Comparison of ENCODE assay signal across 33 cellular contexts in genomic region chr20:17142666-17143065, GRCh38.
"Had no signal": no experiment of that assay in that cellular context is flagged by ENCODE, and none has a peak within 500 bp of the region (broad histone marks: within the 10 kb centered on the region; RNA-seq: fewer than 3 reads in every experiment).

No MANE protein-coding gene starts in this region.

- H2AFZ ChIP-seq: PC-9 had no signal

- ATAC-seq: activated CD8-positive, alpha-beta T cell treated with anti-CD3 and anti-CD28 coated beads for 36 hours; activated T-cell treated with anti-CD3 and anti-CD28 coated beads, Interleukin-2, amount 50 U/mL, for 72 hours; activated T-helper 17 cell treated with anti-CD3 and anti-CD28 coated beads, Interleukin-2, amount 50 U/mL, for 72 hours had no signal

- H3K4me3 ChIP-seq: ascending aorta, cardiac muscle cell, PC-9, SJCRH30 had no signal

- H3K27me3 Mint-ChIP-seq: activated CD4-positive, alpha-beta T cell treated with anti-CD3 and anti-CD28 coated beads, Interleukin-2, amount 10 ng/mL, durations not matched to agents 24 days and 14 days; activated CD8-positive, alpha-beta T cell treated with anti-CD3 and anti-CD28 coated beads for 36 hours; activated naive CD4-positive, alpha-beta T cell treated with anti-CD3 and anti-CD28 coated beads, Interleukin-2, amount 50 U/mL, for 24 hours; activated naive CD8-positive, alpha-beta T cell treated with anti-CD3 and anti-CD28 coated beads, Interleukin-2, amount 10 ng/mL, durations not matched to agents 7 days and 5 days; activated T-helper 17 cell treated with anti-CD3 and anti-CD28 coated beads, Interleukin-2, amount 50 U/mL, for 72 hours; central memory CD8-positive, alpha-beta T cell had no signal

- H3K4me3 Mint-ChIP-seq: activated CD4-positive, alpha-beta T cell treated with anti-CD3 and anti-CD28 coated beads, Interleukin-2, amount 10 ng/mL, durations not matched to agents 24 days and 14 days; activated CD8-positive, alpha-beta T cell treated with anti-CD3 and anti-CD28 coated beads for 36 hours; activated naive CD4-positive, alpha-beta T cell treated with anti-CD3 and anti-CD28 coated beads, Interleukin-2, amount 50 U/mL, for 24 hours; activated naive CD8-positive, alpha-beta T cell treated with anti-CD3 and anti-CD28 coated beads, Interleukin-2, amount 10 ng/mL, durations not matched to agents 7 days and 5 days; activated T-cell treated with anti-CD3 and anti-CD28 coated beads, Interleukin-2, amount 50 U/mL, for 72 hours; activated T-helper 17 cell treated with anti-CD3 and anti-CD28 coated beads, Interleukin-2, amount 50 U/mL, for 72 hours; central memory CD8-positive, alpha-beta T cell; T-helper 1 cell treated with Interleukin-12 subunit alpha and Interleukin-12 subunit beta and Interleukin-4 antibody, amounts not matched to agents 30 μg/mL and 1 μg/mL, for 36 hours; T-helper 2 cell treated with Interferon-gamma antibody and Interleukin-4, amounts not matched to agents 5 μg/mL and 100 μg/mL, for 36 hours had no signal

- H3K4me2 ChIP-seq: KMS-11, PC-9, SK-N-SH had no signal

- H3K27ac Mint-ChIP-seq: activated CD4-positive, alpha-beta T cell treated with anti-CD3 and anti-CD28 coated beads, Interleukin-2, amount 10 ng/mL, durations not matched to agents 24 days and 14 days; activated CD8-positive, alpha-beta T cell treated with anti-CD3 and anti-CD28 coated beads for 36 hours; activated naive CD4-positive, alpha-beta T cell treated with anti-CD3 and anti-CD28 coated beads, Interleukin-2, amount 50 U/mL, for 24 hours; activated naive CD8-positive, alpha-beta T cell treated with anti-CD3 and anti-CD28 coated beads, Interleukin-2, amount 10 ng/mL, durations not matched to agents 7 days and 5 days; activated T-cell treated with anti-CD3 and anti-CD28 coated beads, Interleukin-2, amount 50 U/mL, for 72 hours; activated T-helper 17 cell treated with anti-CD3 and anti-CD28 coated beads, Interleukin-2, amount 50 U/mL, for 72 hours; T-helper 1 cell treated with Interleukin-12 subunit alpha and Interleukin-12 subunit beta and Interleukin-4 antibody, amounts not matched to agents 30 μg/mL and 1 μg/mL, for 36 hours; T-helper 2 cell treated with Interferon-gamma antibody and Interleukin-4, amounts not matched to agents 5 μg/mL and 100 μg/mL, for 36 hours had no signal

- DNase-seq: activated CD4-positive, alpha-beta T cell treated with anti-CD3 and anti-CD28 coated beads, Interleukin-2, amount 10 ng/mL, durations not matched to agents 24 days and 14 days; activated CD4-positive, alpha-beta T cell treated with anti-CD3 and anti-CD28 coated beads, Interleukin-2, amount 50 U/mL, for 4 hours; activated CD8-positive, alpha-beta T cell treated with anti-CD3 and anti-CD28 coated beads for 36 hours; activated effector memory CD4-positive, alpha-beta T cell treated with anti-CD3 and anti-CD28 coated beads, Interleukin-2, amount 50 U/mL, for 16 hours; activated naive CD4-positive, alpha-beta T cell; activated naive CD8-positive, alpha-beta T cell treated with anti-CD3 and anti-CD28 coated beads, Interleukin-2, amount 10 ng/mL, durations not matched to agents 7 days and 5 days; activated T-cell treated with anti-CD3 and anti-CD28 coated beads, Interleukin-2, amount 50 U/mL, for 1 hour; activated T-cell treated with anti-CD3 and anti-CD28 coated beads, Interleukin-2, amount 50 U/mL, for 72 hours; amygdala; MM.1S; MV-4-11; NCI-H1092; NCI-H1436 treated with DMSO at 0.1 percent for 48 hours; NCI-H187 treated with DMSO at 0.1 percent for 48 hours; NCI-H2081; NCI-H2171 treated with DMSO at 0.1 percent for 48 hours; NCI-H2227 treated with DMSO at 0.1 percent for 48 hours; NCI-H446; NCI-H510A treated with DMSO at 0.1 percent for 48 hours; NCI-H526 treated with DMSO at 0.1 percent for 48 hours; NK-92 treated with Interleukin-12 subunit alpha and Interleukin-12 subunit beta, amount 100 ng/mL, for 24 hours; PC-9; Right ventricle myocardium superior; SJCRH30; SK-N-SH had no signal

- H3K27me3 ChIP-seq: ascending aorta, cardiac muscle cell, SJCRH30 had no signal

- H3K36me3 ChIP-seq: ascending aorta, cardiac muscle cell, SJCRH30 had no signal

- H3K9me3 ChIP-seq: ascending aorta, SJCRH30, SK-N-SH had no signal

- H3K9me3 Mint-ChIP-seq: activated CD8-positive, alpha-beta T cell treated with anti-CD3 and anti-CD28 coated beads for 36 hours; activated T-helper 17 cell treated with anti-CD3 and anti-CD28 coated beads, Interleukin-2, amount 50 U/mL, for 72 hours had no signal

- H3K4me1 Mint-ChIP-seq: activated CD4-positive, alpha-beta T cell treated with anti-CD3 and anti-CD28 coated beads, Interleukin-2, amount 10 ng/mL, durations not matched to agents 24 days and 14 days; activated naive CD4-positive, alpha-beta T cell treated with anti-CD3 and anti-CD28 coated beads, Interleukin-2, amount 50 U/mL, for 24 hours; activated naive CD8-positive, alpha-beta T cell treated with anti-CD3 and anti-CD28 coated beads, Interleukin-2, amount 10 ng/mL, durations not matched to agents 7 days and 5 days; activated T-helper 17 cell treated with anti-CD3 and anti-CD28 coated beads, Interleukin-2, amount 50 U/mL, for 72 hours; central memory CD8-positive, alpha-beta T cell had no signal

- H3K27ac ChIP-seq: ascending aorta, cardiac muscle cell, KMS-11, PC-9, SJCRH30 had no signal

- H3K4me1 ChIP-seq: ascending aorta, SJCRH30 had no signal

- H3K9me2 ChIP-seq: SK-N-SH had no signal
